ENCODE assay signal across 13 cellular contexts in the genomic region with DNA sequence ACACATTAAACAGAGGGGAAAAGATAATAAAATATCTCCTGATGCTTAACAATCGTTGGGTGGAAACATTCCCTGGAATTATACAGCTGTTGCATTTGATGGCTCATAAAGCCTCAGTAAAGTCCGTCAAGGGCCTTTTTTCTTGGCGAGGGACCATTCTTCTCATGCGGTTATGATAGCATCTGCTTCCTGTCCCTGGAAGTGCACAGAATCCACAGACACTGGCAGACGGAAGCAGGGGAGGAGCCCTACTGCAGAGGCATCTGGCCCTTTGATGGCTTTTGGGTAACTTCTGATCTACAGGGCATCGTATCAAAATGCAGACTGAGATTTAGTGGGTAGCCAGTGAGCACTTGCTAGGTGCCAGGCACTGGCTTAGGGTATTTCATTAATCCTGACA.
A peak's percentile ranks its signal among the peaks of the same experiment; 100 is the strongest.
DNase-seq lines count a peak whose midpoint lies in the region; ATAC-seq, FAIRE-seq and TF ChIP-seq lines count a peak whose summit lies in the region.
"Had no signal": no experiment of that assay in that cellular context is flagged by ENCODE, and none has a peak within 500 bp of the region (broad histone marks: within the 10 kb centered on the region; RNA-seq: fewer than 3 reads in every experiment).

No MANE protein-coding gene starts in this region.

- DNase-seq in NCI-H524 (lab: John Stamatoyannopoulos, UW) (peak; percentile 38 to 73), NCI-H524 treated with DMSO at 0.1 percent for 48 hours (lab: John Stamatoyannopoulos, UW) (no peak), LNCaP clone FGC (ENCODE audit: low read depth) (peak; percentile 4), dermis microvascular lymphatic vessel endothelial cell (ENCODE audit: low read depth in 2 of 2) (peak; percentile 23), nephron progenitor cell (no peak), GM12892 (ENCODE audit: insufficient read length) (no peak), activated T-cell treated with anti-CD3 and anti-CD28 coated beads for 4 hours (no peak)
- DNase-seq: activated effector memory CD4-positive, alpha-beta T cell treated with anti-CD3 and anti-CD28 coated beads, Interleukin-2, amount 50 U/mL, for 16 hours; Caco-2; NCI-H345 had no signal

- no peak for TF ChIP-seq CTCF in LNCaP clone FGC (IDR thresholded peaks at IDR 0.05; ENCODE audit: control insufficient read depth, extremely low read depth, insufficient read depth)
- no peak for TF ChIP-seq CTCF in nephron progenitor cell (IDR thresholded peaks at IDR 0.05)

- no peak for ATAC-seq in GM21737 (IDR thresholded peaks at IDR 0.05; ENCODE audit: unreplicated experiment)
- ATAC-seq: naive thymus-derived CD4-positive, alpha-beta T cell had no signal

- peak overlapping the region; percentile 57 for H3K27ac Mint-ChIP-seq in nephron progenitor cell

- peaks cover 58% of the 10 kb centered on the region for H3K36me3 Mint-ChIP-seq in nephron progenitor cell (ENCODE audit: low read depth)
- H3K36me3 Mint-ChIP-seq: naive thymus-derived CD4-positive, alpha-beta T cell had no signal

- no peak overlapping the region for H3K4me3 ChIP-seq in LNCaP clone FGC (ENCODE audit: low read depth, low read length)

- peaks cover 26% of the 10 kb centered on the region for H3K9me3 Mint-ChIP-seq in nephron progenitor cell

- no peaks in the 10 kb centered on the region for H3K27me3 Mint-ChIP-seq in nephron progenitor cell (ENCODE audit: low read depth, poor library complexity)

- no peak for FAIRE-seq in GM12892 (lab: Jason Lieb, UNC)
- FAIRE-seq: A204.1 had no signal

- peak overlapping the region; percentile 25 for H3K4me3 Mint-ChIP-seq in nephron progenitor cell
- H3K4me3 Mint-ChIP-seq: naive thymus-derived CD4-positive, alpha-beta T cell had no signal

- TF ChIP-seq POLR2A in GM12892 (IDR thresholded peaks at IDR 0.05; ENCODE audit: low read depth, low read length) = no peak

- peaks cover 67% of the 10 kb centered on the region for H3K4me1 Mint-ChIP-seq in nephron progenitor cell

Comparison
In these comparisons a context has a peak if more than half of its experiments do, and no peak if none do; other contexts are left out.
1. DNase-seq: peak in NCI-H524 (2 of 2), LNCaP clone FGC (single experiment) and dermis microvascular lymphatic vessel endothelial cell (2 of 2); none in NCI-H524 treated with DMSO at 0.1 percent for 48 hours (single experiment), nephron progenitor cell (single experiment), GM12892 (single experiment) and activated T-cell treated with anti-CD3 and anti-CD28 coated beads for 4 hours (single experiment).